In the genomic region with DNA sequence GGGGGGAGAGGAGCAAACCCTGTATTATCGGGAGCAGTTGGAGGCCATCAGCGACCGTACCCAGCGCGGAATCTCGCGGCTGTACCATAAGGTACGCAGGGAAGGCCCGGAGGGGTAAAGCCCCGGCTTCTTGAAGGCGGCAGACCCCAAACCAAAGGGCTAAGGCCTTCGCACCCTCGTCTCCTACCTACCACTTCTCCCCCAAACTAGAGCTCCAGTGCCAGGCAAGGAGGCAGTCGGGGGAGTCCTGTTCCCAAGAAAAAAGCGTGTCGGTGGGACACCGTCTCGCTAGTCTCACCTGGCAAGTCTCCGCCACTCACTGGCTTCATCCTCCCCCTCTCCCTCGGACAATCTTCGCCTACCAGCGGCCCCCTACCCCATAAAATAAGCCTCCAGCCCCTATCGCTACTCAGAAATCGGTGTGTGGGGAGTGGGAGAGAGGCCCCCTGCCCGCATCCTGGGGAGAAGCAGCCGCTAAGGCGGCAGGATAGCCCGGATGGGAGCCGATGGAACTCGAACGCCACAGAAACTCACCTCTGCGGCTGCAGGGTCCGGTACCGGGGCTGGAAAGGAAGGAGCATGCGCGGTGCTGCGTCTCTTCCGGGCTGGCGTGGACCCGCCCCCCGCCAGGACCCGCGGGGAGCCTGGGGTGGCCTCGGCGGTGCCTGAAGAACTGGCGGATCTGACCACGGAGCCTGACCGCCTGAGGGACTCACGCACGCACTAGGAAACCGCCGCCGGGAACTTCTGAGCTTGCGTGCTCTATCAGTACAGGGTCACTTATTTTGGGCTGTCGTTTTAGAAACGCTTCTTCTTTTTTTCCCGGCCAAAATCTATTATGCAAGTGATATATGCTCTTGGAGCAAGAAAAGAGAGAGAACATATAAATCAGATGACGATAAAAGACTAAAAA, we compare ENCODE assay signal across 8 cellular contexts. TPM values are rescaled to one million over a fixed set of nuclear protein-coding genes. Genes with fewer than 3 reads are reported as not detected.
DNase-seq lines count a peak whose midpoint lies in the region; ATAC-seq and TF ChIP-seq lines count a peak whose summit lies in the region.

Gene RPS10, minus strand, starts transcription at position 572 of the 913 bp plus-strand sequence. CDS start 848 bp downstream, outside the sequence.

- H3K4me3 ChIP-seq in LNCaP clone FGC (ENCODE audit: low read depth, low read length), result peak within 1 kb of the TSS; percentile 98
- peak within 1 kb of the TSS; percentile 52 to 80 (median 71) for H3K4me3 ChIP-seq in esophagus squamous epithelium

- intact Hi-C loops in activated T-helper 1 cell treated with anti-CD3 and anti-CD28 coated beads, Interleukin-12 subunit alpha, Interleukin-12 subunit beta, Interleukin-2, Interleukin-4 antibody, amounts not matched to agents 30 ng/mL and 10 ng/mL and 1 ng/mL, durations not matched to agents 14 hours and 24 hours and 36 hours (cut with micrococcal nuclease), result loop anchor here (1.0 kb wide), 4 partner anchors 33 to 332 kb away; partner anchors contain the start of genes NUDT3, SMIM29 and SNRPC
- intact Hi-C loops in esophagus squamous epithelium (cut with DNase I), result no loop called here

- H3K4me1 Mint-ChIP-seq in activated T-helper 1 cell treated with anti-CD3 and anti-CD28 coated beads, Interleukin-12 subunit alpha, Interleukin-12 subunit beta, Interleukin-2, Interleukin-4 antibody, amounts not matched to agents 30 ng/mL and 10 ng/mL and 1 ng/mL, durations not matched to agents 14 hours and 24 hours and 36 hours (ENCODE audit: low read depth), result peaks cover 31% of the 10 kb centered on the region

- peak within 1 kb of the TSS; percentile 79 to 91 (median 85) for H3K27ac ChIP-seq in esophagus squamous epithelium

- no peaks in the 10 kb centered on the region for H3K9me3 ChIP-seq in esophagus squamous epithelium

- H3K36me3 Mint-ChIP-seq in activated T-helper 1 cell treated with anti-CD3 and anti-CD28 coated beads, Interleukin-12 subunit alpha, Interleukin-12 subunit beta, Interleukin-2, Interleukin-4 antibody, amounts not matched to agents 30 ng/mL and 10 ng/mL and 1 ng/mL, durations not matched to agents 14 hours and 24 hours and 36 hours (ENCODE audit: low read depth), result peaks cover 35% of the 10 kb centered on the region

- peaks cover 18 to 42% (median 35%) of the 10 kb centered on the region in 3 donors for H3K36me3 ChIP-seq in esophagus squamous epithelium

- H3K27me3 Mint-ChIP-seq in activated T-helper 1 cell treated with anti-CD3 and anti-CD28 coated beads, Interleukin-12 subunit alpha, Interleukin-12 subunit beta, Interleukin-2, Interleukin-4 antibody, amounts not matched to agents 30 ng/mL and 10 ng/mL and 1 ng/mL, durations not matched to agents 14 hours and 24 hours and 36 hours (ENCODE audit: insufficient read depth), result peaks cover 4% of the 10 kb centered on the region

- H3K27me3 ChIP-seq in esophagus squamous epithelium, result no peaks in the 10 kb centered on the region

- H3K4me3 Mint-ChIP-seq in activated T-helper 1 cell treated with anti-CD3 and anti-CD28 coated beads, Interleukin-12 subunit alpha, Interleukin-12 subunit beta, Interleukin-2, Interleukin-4 antibody, amounts not matched to agents 30 ng/mL and 10 ng/mL and 1 ng/mL, durations not matched to agents 14 hours and 24 hours and 36 hours, result peak within 1 kb of the TSS; percentile 99

- TF ChIP-seq POLR2A in esophagus squamous epithelium (IDR thresholded peaks at IDR 0.05), result peak in 2 of 4 donors; percentile 79 to 86

- H3K9me3 Mint-ChIP-seq in activated T-helper 1 cell treated with anti-CD3 and anti-CD28 coated beads, Interleukin-12 subunit alpha, Interleukin-12 subunit beta, Interleukin-2, Interleukin-4 antibody, amounts not matched to agents 30 ng/mL and 10 ng/mL and 1 ng/mL, durations not matched to agents 14 hours and 24 hours and 36 hours, result no peaks in the 10 kb centered on the region

- TF ChIP-seq CTCF in LNCaP clone FGC (IDR thresholded peaks at IDR 0.05; ENCODE audit: control insufficient read depth, extremely low read depth, insufficient read depth), result 0 out of 2 replicates have a peak, but pooled peaks have one; percentile 8
- peak in 2 of 6 experiments; percentile 6 to 7 for TF ChIP-seq CTCF in esophagus squamous epithelium (IDR thresholded peaks at IDR 0.05)

- WGBS in esophagus squamous epithelium, 2 donors, result 0% methylated on average over 13 to 48 of the region's 58 CpGs

- peaks cover 14 to 44% (median 25%) of the 10 kb centered on the region in 3 donors for H3K4me1 ChIP-seq in esophagus squamous epithelium

- H3K27ac Mint-ChIP-seq in activated T-helper 1 cell treated with anti-CD3 and anti-CD28 coated beads, Interleukin-12 subunit alpha, Interleukin-12 subunit beta, Interleukin-2, Interleukin-4 antibody, amounts not matched to agents 30 ng/mL and 10 ng/mL and 1 ng/mL, durations not matched to agents 14 hours and 24 hours and 36 hours, result peak within 1 kb of the TSS; percentile 99

- peak; percentile 78 for ATAC-seq in GM21825 (IDR thresholded peaks at IDR 0.05; ENCODE audit: unreplicated experiment)

- DNase-seq in DMS153 (lab: John Stamatoyannopoulos, UW) (peak; percentile 85), LNCaP clone FGC (ENCODE audit: low read depth) (peak; percentile 75), RPMI8226 (peak; percentile 95), esophagus squamous epithelium (lab: John Stamatoyannopoulos, UW) (peak; percentile 54), myocyte (ENCODE audit: low read depth) (peak; percentile 95)
- peak; percentile 88 for DNase-seq in activated T-helper 1 cell treated with anti-CD3 and anti-CD28 coated beads, Interleukin-12 subunit alpha, Interleukin-12 subunit beta, Interleukin-2, Interleukin-4 antibody, amounts not matched to agents 30 ng/mL and 10 ng/mL and 1 ng/mL, durations not matched to agents 14 hours and 24 hours and 36 hours (ENCODE audit: low spot score)
- DNase-seq in stimulated activated CD8-positive, alpha-beta memory T cell treated with anti-CD3 and anti-CD28 coated beads, Interleukin-7, amount 100 ng/mL, for 4 hours (ENCODE audit: low read depth in 2 of 2), result peak; percentile 74 to 84

RNA-seq across cellular contexts. Expression of gene RPS10, which starts in this region (rescaled TPM):
- 1,492 and 1,525 TPM in 2 replicates for total RNA-seq in activated T-helper 1 cell treated with anti-CD3 and anti-CD28 coated beads, Interleukin-12 subunit alpha, Interleukin-12 subunit beta, Interleukin-2, Interleukin-4 antibody, amounts not matched to agents 30 ng/mL and 10 ng/mL and 1 ng/mL, durations not matched to agents 14 hours and 24 hours and 36 hours
- total RNA-seq in esophagus squamous epithelium, result 1,000 to 10,000 TPM in 3 of 4 donors, 100 to 1,000 TPM in 1; 983 to 4,649 (median 2,673) TPM
- 1,443 and 1,569 TPM in 2 replicates for total RNA-seq in myocyte
- 1,782 TPM for polyA plus RNA-seq in myocyte (2012)

Comparison
In these comparisons a context has a peak if more than half of its experiments do, and no peak if none do; other contexts are left out.
1. Peak in every context shown above with its lines: DNase-seq, ATAC-seq, H3K4me3 ChIP-seq and H3K27ac ChIP-seq.